In the genomic region with DNA sequence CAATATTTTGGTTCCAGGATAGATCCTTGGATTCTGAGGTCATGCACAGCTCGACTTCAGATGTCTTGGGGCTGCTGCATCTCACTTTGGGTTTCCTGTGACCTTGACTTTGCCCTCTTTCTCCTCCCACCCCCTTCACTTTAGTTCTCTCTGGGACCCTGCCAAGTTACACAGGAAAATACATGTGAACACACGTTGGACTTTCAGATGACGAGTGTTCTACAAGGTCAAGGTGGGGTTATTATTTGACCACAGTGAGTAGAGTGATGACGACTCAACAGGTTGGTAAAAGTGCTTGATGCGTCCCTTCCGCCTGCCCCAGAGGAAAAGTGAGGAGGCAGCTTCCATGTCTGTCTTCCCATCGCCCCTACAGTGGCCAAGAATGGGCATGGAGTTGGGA, we compare ENCODE assay signal across 22 cellular contexts.
"Had no signal": no experiment of that assay in that cellular context is flagged by ENCODE, and none has a peak within 500 bp of the region (broad histone marks: within the 10 kb centered on the region; RNA-seq: fewer than 3 reads in every experiment).

No MANE protein-coding gene starts in this region.

- H3K27ac Mint-ChIP-seq: immature natural killer cell; memory B cell; naive B cell; stimulated activated naive B cell treated with anti-CD40 and anti-IgM and Interleukin-4, amounts not matched to agents 10 μg/mL and 1 μg/mL and 100 μg/mL, for 72 hours; stimulated activated naive CD8-positive, alpha-beta T cell treated with anti-CD3 and anti-CD28 coated beads, Interleukin-15, Interleukin-2, amounts not matched to agents 100 ng/mL and 50 ng/mL, for 24 hours had no signal

- H3K36me3 ChIP-seq: lower lobe of right lung, neutrophil, suprapubic skin had no signal

- H3K4me3 Mint-ChIP-seq: immature natural killer cell; memory B cell; naive B cell; stimulated activated naive B cell treated with anti-CD40 and anti-IgM and Interleukin-4, amounts not matched to agents 10 μg/mL and 1 μg/mL and 100 μg/mL, for 72 hours; stimulated activated naive CD8-positive, alpha-beta T cell treated with anti-CD3 and anti-CD28 coated beads, Interleukin-15, Interleukin-2, amounts not matched to agents 100 ng/mL and 50 ng/mL, for 24 hours had no signal

- H3K27me3 ChIP-seq: esophagus squamous epithelium, suprapubic skin had no signal

- H3K9me3 ChIP-seq: esophagus squamous epithelium, lower lobe of right lung, neutrophil, psoas muscle, suprapubic skin had no signal

- H3K27ac ChIP-seq: dorsolateral prefrontal cortex, lower lobe of right lung, neutrophil, psoas muscle, suprapubic skin had no signal

- H3K4me1 Mint-ChIP-seq: immature natural killer cell; memory B cell; stimulated activated naive B cell treated with anti-CD40 and anti-IgM and Interleukin-4, amounts not matched to agents 10 μg/mL and 1 μg/mL and 100 μg/mL, for 72 hours had no signal

- H3K9me3 Mint-ChIP-seq: memory B cell; stimulated activated naive B cell treated with anti-CD40 and anti-IgM and Interleukin-4, amounts not matched to agents 10 μg/mL and 1 μg/mL and 100 μg/mL, for 72 hours; stimulated activated naive CD8-positive, alpha-beta T cell treated with anti-CD3 and anti-CD28 coated beads, Interleukin-15, Interleukin-2, amounts not matched to agents 100 ng/mL and 50 ng/mL, for 24 hours had no signal

- H3K4me1 ChIP-seq: psoas muscle had no signal

- H3K36me3 Mint-ChIP-seq: immature natural killer cell; memory B cell; naive B cell; stimulated activated naive B cell treated with anti-CD40 and anti-IgM and Interleukin-4, amounts not matched to agents 10 μg/mL and 1 μg/mL and 100 μg/mL, for 72 hours had no signal

- DNase-seq: central memory CD4-positive, alpha-beta T cell; effector CD4-positive, alpha-beta T cell; esophagus squamous epithelium; foreskin melanocyte; hypothalamus; immature natural killer cell; islet precursor cell; left ventricle myocardium superior; lower lobe of right lung; naive B cell; psoas muscle; right cardiac atrium; small intestine; stimulated activated CD4-positive, alpha-beta T cell treated with anti-CD3 and anti-CD28 coated beads, Interleukin-15, amount 100 ng/mL, for 24 hours; stimulated activated CD4-positive, alpha-beta T cell treated with anti-CD3 and anti-CD28 coated beads, Interleukin-2, amount 100 ng/mL, for 48 hours; stimulated activated naive B cell treated with anti-CD40 and anti-IgM and Interleukin-4, amounts not matched to agents 10 μg/mL and 1 μg/mL and 100 μg/mL, for 72 hours; trophoblast cell had no signal

- H3K4me3 ChIP-seq: dorsolateral prefrontal cortex, esophagus squamous epithelium, lower lobe of right lung, psoas muscle, suprapubic skin had no signal

- ATAC-seq: left ventricle myocardium superior; lower lobe of right lung; psoas muscle; right cardiac atrium; stimulated activated naive B cell treated with anti-CD40 and anti-IgM and Interleukin-4, amounts not matched to agents 10 μg/mL and 1 μg/mL and 100 μg/mL, for 72 hours had no signal
